In genomic region chr11:16291729-16292128, GRCh38 we compare ENCODE assay signal across 14 cellular contexts.
DNase-seq lines count a peak whose midpoint lies in the region; ATAC-seq, FAIRE-seq and TF ChIP-seq lines count a peak whose summit lies in the region.
"Had no signal": no experiment of that assay in that cellular context is flagged by ENCODE, and none has a peak within 500 bp of the region (broad histone marks: within the 10 kb centered on the region; RNA-seq: fewer than 3 reads in every experiment).

No MANE protein-coding gene starts in this region.

- BruUV-seq in K562 (replicated peaks; lab: Mats Ljungman, UMichigan), result no TSS peak

- no peak for TF ChIP-seq RAD21 in K562 (CRISPR knock-in tag; conservative IDR thresholded peaks at IDR 0.05 in 1 of 2, IDR thresholded peaks at IDR 0.05 in 1 of 2)

- no peaks in the 10 kb centered on the region for H3K9me3 ChIP-seq in K562 (replicated peaks; ENCODE audit: control insufficient read depth, insufficient read depth, low read depth, low read length)
- no peaks in the 10 kb centered on the region for H3K9me3 ChIP-seq in psoas muscle

- intact Hi-C loops in K562 (cut with micrococcal nuclease), result no loop called here
- intact Hi-C loops in psoas muscle (cut with DNase I), result loop anchor here (2.0 to 10.0 kb wide), 3 partner anchors 56 to 317 kb away; no protein-coding TSS in a partner anchor

- H3K9me1 ChIP-seq in K562 (ENCODE audit: control insufficient read depth, insufficient read depth, low read length), result no peaks in the 10 kb centered on the region

- no peak for FAIRE-seq in K562 (lab: Jason Lieb, UNC)

- 67% methylated on average over 1 of the region's 1 CpG for WGBS in K562 (ENCODE audit: insufficient coverage, low coverage, missing lambda C conversion rate)
- 1 to 92% (median 90%) methylated on average over 1 of the region's 1 CpG for WGBS in psoas muscle, 3 donors

- peak; percentile 70 for DNase-seq in NCI-H1105 treated with DMSO at 0.1 percent for 48 hours (lab: John Stamatoyannopoulos, UW)
- no peak for DNase-seq in NCI-H1105 (lab: John Stamatoyannopoulos, UW)
- DNase-seq in NCI-H82 (lab: John Stamatoyannopoulos, UW), result peak; percentile 88
- peak in 2 of 4 experiments; percentile 32 to 47 for DNase-seq in K562 (ENCODE audit: extremely low read depth in 1 of 4, low spot score in 3 of 4)
- no peak for DNase-seq in psoas muscle
- DNase-seq in activated gamma-delta T cell treated with Interleukin-2 at 50 U/mL for 16 hours, result no peak
- DNase-seq: CD8-positive, alpha-beta T cell; COR-L47; GOT3; H9 had no signal

- CTCF ChIA-PET in K562 (lab: Yijun Ruan, JAX; ENCODE audit: low intra/inter-chr PET ratio), result no interaction called here

- TF ChIP-seq CTCF in K562 (IDR thresholded peaks at IDR 0.05 in 2 of 3, conservative IDR thresholded peaks at IDR 0.05 in 1 of 3; ENCODE audit: insufficient read depth in 2 of 3, low read depth in 1 of 3, low read length in 3 of 3) (no peak), psoas muscle (IDR thresholded peaks at IDR 0.05) (no peak)

- H3K4me1 ChIP-seq in K562 (replicated peaks in 1 of 2; ENCODE audit: control insufficient read depth in 2 of 2, insufficient read depth in 2 of 2, low read length in 2 of 2) (peaks cover 0 to 40% of the 10 kb centered on the region in 2 experiments; a peak in 4 of 5 replicates), psoas muscle (peaks cover 54% of the 10 kb centered on the region)

- no peak overlapping the region for H3K4me2 ChIP-seq in K562 (ENCODE audit: insufficient read depth, low read length)

- TF ChIP-seq EP300 in K562 (IDR thresholded peaks at IDR 0.05; ENCODE audit: low read length), result no peak

- no peak overlapping the region for H3K4me3 ChIP-seq in K562
- no peak overlapping the region for H3K4me3 ChIP-seq in psoas muscle

- H3K27ac ChIP-seq in K562 (ENCODE audit: extremely low read depth, low read depth, low read length), result peak overlapping the region; percentile 71; the same call in 1 of the 3 replicates
- H3K27ac ChIP-seq in psoas muscle, result peak overlapping the region; percentile 84
- H3K27ac ChIP-seq: 22Rv1, HL-60 had no signal

- no peaks in the 10 kb centered on the region for H4K20me1 ChIP-seq in K562 (replicated peaks; ENCODE audit: control insufficient read depth, insufficient read depth, low read length)

- TF ChIP-seq POLR2A in K562 (conservative IDR thresholded peaks at IDR 0.05), result no peak

- no peak overlapping the region for H2AFZ ChIP-seq in K562 (ENCODE audit: low read depth, low read length)

- no peak for ATAC-seq in K562
- ATAC-seq in psoas muscle, result no peak
- ATAC-seq in GM21528 (IDR thresholded peaks at IDR 0.05; ENCODE audit: low FRiP score, unreplicated experiment), result no peak
- ATAC-seq in GM18517 (IDR thresholded peaks at IDR 0.05; ENCODE audit: unreplicated experiment), result no peak
- ATAC-seq: CD8-positive, alpha-beta T cell had no signal

- no peak overlapping the region; a peak in 1 of 4 replicates for H3K9ac ChIP-seq in K562 (ENCODE audit: insufficient read depth in 1 of 2, low read depth in 2 of 2, low read length in 2 of 2)

- H3K27me3 ChIP-seq in K562 (ENCODE audit: control insufficient read depth in 2 of 2, insufficient read depth in 2 of 2, low read length in 2 of 2) (no peaks in the 10 kb centered on the region), psoas muscle (ENCODE audit: insufficient read depth in 3 of 3, low read length in 2 of 3) (no peaks in the 10 kb centered on the region)

- in situ Hi-C loops in K562 (cut with MboI), result no loop called here

- H3K36me3 ChIP-seq in K562 (ENCODE audit: control insufficient read depth, insufficient read depth, low read length), result no peaks in the 10 kb centered on the region
- no peaks in the 10 kb centered on the region for H3K36me3 ChIP-seq in psoas muscle (ENCODE audit: insufficient read depth in 1 of 2, low read depth in 1 of 2)

- H3K79me2 ChIP-seq in K562 (ENCODE audit: control insufficient read depth, insufficient read depth, low read length), result 0 out of 3 replicates have a peak, but pooled peaks cover 6% of the 10 kb centered on the region

- POLR2A ChIA-PET in K562 (lab: Yijun Ruan, JAX), result no interaction called here

TF ChIP-seq in K562, 482 proteins besides CTCF, POLR2A, EP300 and RAD21:
- TF ChIP-seq NCOA1 (IDR thresholded peaks at IDR 0.05; ENCODE audit: low read depth) (no peak), CBFA2T3 (IDR thresholded peaks at IDR 0.05) (peak; percentile 68), TEAD4 (IDR thresholded peaks at IDR 0.05; ENCODE audit: low read length) (peak; percentile 57), TEAD4 (CRISPR knock-in tag; IDR thresholded peaks at IDR 0.05; ENCODE audit: borderline replicate concordance) (no peak), RERE (CRISPR knock-in tag; IDR thresholded peaks at IDR 0.05; ENCODE audit: borderline replicate concordance) (no peak), NR4A1 (CRISPR knock-in tag; IDR thresholded peaks at IDR 0.05) (no peak), NR4A1 (tag; IDR thresholded peaks at IDR 0.05) (no peak), HMBOX1 (IDR thresholded peaks at IDR 0.05) (peak; percentile 4; the same call in 1 of the 2 replicates), DACH1 (IDR thresholded peaks at IDR 0.05; ENCODE audit: partially characterized antibody) (peak; percentile 60), HDAC6 (IDR thresholded peaks at IDR 0.05; ENCODE audit: low read depth, low read length) (no peak)
TF ChIP-seq in K562: peak in this region for 4.

Comparison
In these comparisons a context has a peak if more than half of its experiments do, and no peak if none do; other contexts are left out.
1. DNase-seq: peak in NCI-H1105 treated with DMSO at 0.1 percent for 48 hours (single experiment) and NCI-H82 (single experiment); none in NCI-H1105 (single experiment), psoas muscle (0 of 2) and activated gamma-delta T cell treated with Interleukin-2 at 50 U/mL for 16 hours (single experiment).